ENCODE assay signal across 1 cellular context in genomic region chr14:68577802-68578431, GRCh38.
TF ChIP-seq lines count a peak whose summit lies in the region.

No MANE protein-coding gene starts in this region.

TF ChIP-seq in HepG2, 621 proteins besides CTCF, POLR2A, EP300 and RAD21 (continued from another document):
- 0 out of 2 replicates have a peak, but pooled peaks have one; percentile 51 for TF ChIP-seq ISL2 (CRISPR knock-in tag; IDR thresholded peaks at IDR 0.05)
- peak; percentile 65 for TF ChIP-seq ZNF407 (CRISPR knock-in tag; IDR thresholded peaks at IDR 0.05; ENCODE audit: not compliant biosample characterization)
